Comparison of ENCODE assay signal across 1 cellular context in genomic region chr10:11499425-11500071, GRCh38.
TF ChIP-seq lines count a peak whose summit lies in the region.

No MANE protein-coding gene starts in this region.

TF ChIP-seq in K562, 482 proteins besides CTCF, POLR2A, EP300 and RAD21 (continued from another document and continues in another):
- TF ChIP-seq ZNF518B (CRISPR knock-in tag; IDR thresholded peaks at IDR 0.05) (no peak), FOXK2 (conservative IDR thresholded peaks at IDR 0.05 in 1 of 2, IDR thresholded peaks at IDR 0.05 in 1 of 2; ENCODE audit: low read depth in 2 of 2) (peak in 1 of 2 experiments; percentile 53; a peak in 1 of 4 replicates), SIX5 (IDR thresholded peaks at IDR 0.05; ENCODE audit: borderline replicate concordance in 1 of 2, insufficient read depth in 1 of 2, low read depth in 1 of 2, low read length in 2 of 2) (no peak), ZNF41 (CRISPR knock-in tag; conservative IDR thresholded peaks at IDR 0.05) (no peak), PREB (CRISPR knock-in tag; IDR thresholded peaks at IDR 0.05) (no peak), ZNF133 (CRISPR knock-in tag; IDR thresholded peaks at IDR 0.05) (no peak), ZNF512 (tag; IDR thresholded peaks at IDR 0.05) (no peak), POLR2AphosphoS2 (IDR thresholded peaks at IDR 0.05; ENCODE audit: low read length) (no peak), CGGBP1 (CRISPR knock-in tag; IDR thresholded peaks at IDR 0.05) (no peak), MLLT1 (IDR thresholded peaks at IDR 0.05) (no peak), TRIM24 (IDR thresholded peaks at IDR 0.05) (peak; percentile 87 to 90), GATA2 (CRISPR knock-in tag; IDR thresholded peaks at IDR 0.05) (peak; percentile 85), ZNF184 (CRISPR knock-in tag; IDR thresholded peaks at IDR 0.05) (no peak), NCOA4 (IDR thresholded peaks at IDR 0.05; ENCODE audit: partially characterized antibody) (no peak), ELK3 (CRISPR knock-in tag; IDR thresholded peaks at IDR 0.05) (no peak), GTF2B (IDR thresholded peaks at IDR 0.05; ENCODE audit: extremely low read depth, insufficient read length) (no peak), ADNP (tag; IDR thresholded peaks at IDR 0.05) (no peak), ZNF232 (CRISPR knock-in tag; IDR thresholded peaks at IDR 0.05) (no peak), TCF7 (IDR thresholded peaks at IDR 0.05; ENCODE audit: borderline replicate concordance) (no peak), MYNN (IDR thresholded peaks at IDR 0.05) (peak; percentile 47; the same call in 1 of the 2 replicates), MYNN (CRISPR knock-in tag; IDR thresholded peaks at IDR 0.05) (no peak), CC2D1A (IDR thresholded peaks at IDR 0.05) (peak; percentile 71; the same call in 1 of the 2 replicates), PKNOX1 (IDR thresholded peaks at IDR 0.05) (peak; percentile 61; the same call in 1 of the 2 replicates), MBD2 (IDR thresholded peaks at IDR 0.05; ENCODE audit: borderline replicate concordance, low read depth) (peak; percentile 69), MLX (CRISPR knock-in tag; conservative IDR thresholded peaks at IDR 0.05) (no peak), HCFC1 (IDR thresholded peaks at IDR 0.05; ENCODE audit: low read depth, low read length) (no peak), COPS2 (conservative IDR thresholded peaks at IDR 0.05) (no peak), TAF7 (tag; IDR thresholded peaks at IDR 0.05) (no peak), HDGF (IDR thresholded peaks at IDR 0.05) (no peak), SREBF2 (CRISPR knock-in tag; IDR thresholded peaks at IDR 0.05) (no peak), KLF6 (CRISPR knock-in tag; IDR thresholded peaks at IDR 0.05; ENCODE audit: borderline replicate concordance) (no peak), NR2C2 (CRISPR knock-in tag; IDR thresholded peaks at IDR 0.05) (no peak), NR2C2 (tag; IDR thresholded peaks at IDR 0.05) (no peak), ZNF780A (CRISPR knock-in tag; IDR thresholded peaks at IDR 0.05) (no peak), CCNT2 (IDR thresholded peaks at IDR 0.05; ENCODE audit: borderline replicate concordance, extremely low read depth, insufficient read length, low read depth, low read length) (peak; percentile 91), CREBBP (IDR thresholded peaks at IDR 0.05; ENCODE audit: low read depth, low read length) (no peak), HES1 (IDR thresholded peaks at IDR 0.05; ENCODE audit: low read depth) (no peak), RFX1 (IDR thresholded peaks at IDR 0.05) (no peak), ZNF143 (CRISPR knock-in tag; IDR thresholded peaks at IDR 0.05) (no peak), GABPA (tag; conservative IDR thresholded peaks at IDR 0.05; ENCODE audit: low read depth) (no peak), ZBED1 (IDR thresholded peaks at IDR 0.05) (no peak), ZNF431 (CRISPR knock-in tag; IDR thresholded peaks at IDR 0.05) (no peak), ZNF23 (CRISPR knock-in tag; IDR thresholded peaks at IDR 0.05) (no peak), MIER1 (IDR thresholded peaks at IDR 0.05; ENCODE audit: low read depth) (no peak), RFX7 (CRISPR knock-in tag; IDR thresholded peaks at IDR 0.05) (no peak), GTF2E2 (tag; IDR thresholded peaks at IDR 0.05) (no peak), TCFL5 (CRISPR knock-in tag; conservative IDR thresholded peaks at IDR 0.05) (no peak), PTRF (tag; IDR thresholded peaks at IDR 0.05) (no peak), PHF21A (IDR thresholded peaks at IDR 0.05; ENCODE audit: borderline replicate concordance, low read depth) (no peak)
